1 cellular context compared by ENCODE assay signal in the genomic region with DNA sequence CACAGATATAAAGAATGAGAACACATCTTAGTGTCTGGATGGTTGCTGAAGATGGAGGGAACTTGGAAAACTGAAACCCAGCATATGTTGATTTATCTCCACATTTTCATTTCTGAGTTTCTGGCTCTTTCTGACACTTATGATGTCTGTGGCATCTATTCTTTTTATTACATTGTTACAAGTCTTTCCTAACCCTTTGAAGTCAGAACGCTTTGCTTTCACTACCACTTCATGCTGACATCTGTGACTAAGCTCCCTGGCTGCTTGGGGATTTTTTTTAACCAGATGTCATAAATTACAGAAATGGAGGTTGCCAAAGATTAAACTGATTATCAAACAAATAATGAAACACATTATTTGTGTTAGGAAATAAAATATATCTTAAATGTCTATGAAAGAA.
TF ChIP-seq lines count a peak whose summit lies in the region.

No MANE protein-coding gene starts in this region.

TF ChIP-seq in GM12878, 131 proteins besides CTCF, POLR2A, EP300 and RAD21 (continued from another document and continues in another):
- TF ChIP-seq, protein P1, sequence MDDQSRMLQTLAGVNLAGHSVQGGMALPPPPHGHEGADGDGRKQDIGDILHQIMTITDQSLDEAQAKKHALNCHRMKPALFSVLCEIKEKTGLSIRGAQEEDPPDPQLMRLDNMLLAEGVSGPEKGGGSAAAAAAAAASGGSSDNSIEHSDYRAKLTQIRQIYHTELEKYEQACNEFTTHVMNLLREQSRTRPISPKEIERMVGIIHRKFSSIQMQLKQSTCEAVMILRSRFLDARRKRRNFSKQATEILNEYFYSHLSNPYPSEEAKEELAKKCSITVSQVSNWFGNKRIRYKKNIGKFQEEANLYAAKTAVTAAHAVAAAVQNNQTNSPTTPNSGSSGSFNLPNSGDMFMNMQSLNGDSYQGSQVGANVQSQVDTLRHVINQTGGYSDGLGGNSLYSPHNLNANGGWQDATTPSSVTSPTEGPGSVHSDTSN (IDR thresholded peaks at IDR 0.05; ENCODE audit: insufficient replicate concordance, low read depth, low read length): peak; percentile 28
- TF ChIP-seq NFIC (IDR thresholded peaks at IDR 0.05; ENCODE audit: low read depth, low read length): peak; percentile 76
- TF ChIP-seq SUZ12 (IDR thresholded peaks at IDR 0.05; ENCODE audit: unreplicated experiment): no peak
- TF ChIP-seq ZNF217 (IDR thresholded peaks at IDR 0.05): no peak
- TF ChIP-seq EED (IDR thresholded peaks at IDR 0.05; ENCODE audit: low read depth): no peak
- TF ChIP-seq WRNIP1 (IDR thresholded peaks at IDR 0.05; ENCODE audit: borderline replicate concordance, low read depth, low read length): no peak
- TF ChIP-seq BRCA1 (IDR thresholded peaks at IDR 0.05; ENCODE audit: low read depth, low read length): no peak
- no peak for TF ChIP-seq MTA3 (IDR thresholded peaks at IDR 0.05; ENCODE audit: borderline replicate concordance, low read length)
- TF ChIP-seq IRF4 (IDR thresholded peaks at IDR 0.05; ENCODE audit: low read depth, low read length): no peak
- peak; percentile 40 for TF ChIP-seq IKZF1 (conservative IDR thresholded peaks at IDR 0.05)
- peak; percentile 62; the same call in 1 of the 2 replicates for TF ChIP-seq RELB (IDR thresholded peaks at IDR 0.05; ENCODE audit: low read depth)
- TF ChIP-seq ESRRA (IDR thresholded peaks at IDR 0.05; ENCODE audit: low read length): no peak
- peak; percentile 61; the same call in 1 of the 2 replicates for TF ChIP-seq RUNX3 (IDR thresholded peaks at IDR 0.05; ENCODE audit: low read length)
- TF ChIP-seq, protein P2, sequence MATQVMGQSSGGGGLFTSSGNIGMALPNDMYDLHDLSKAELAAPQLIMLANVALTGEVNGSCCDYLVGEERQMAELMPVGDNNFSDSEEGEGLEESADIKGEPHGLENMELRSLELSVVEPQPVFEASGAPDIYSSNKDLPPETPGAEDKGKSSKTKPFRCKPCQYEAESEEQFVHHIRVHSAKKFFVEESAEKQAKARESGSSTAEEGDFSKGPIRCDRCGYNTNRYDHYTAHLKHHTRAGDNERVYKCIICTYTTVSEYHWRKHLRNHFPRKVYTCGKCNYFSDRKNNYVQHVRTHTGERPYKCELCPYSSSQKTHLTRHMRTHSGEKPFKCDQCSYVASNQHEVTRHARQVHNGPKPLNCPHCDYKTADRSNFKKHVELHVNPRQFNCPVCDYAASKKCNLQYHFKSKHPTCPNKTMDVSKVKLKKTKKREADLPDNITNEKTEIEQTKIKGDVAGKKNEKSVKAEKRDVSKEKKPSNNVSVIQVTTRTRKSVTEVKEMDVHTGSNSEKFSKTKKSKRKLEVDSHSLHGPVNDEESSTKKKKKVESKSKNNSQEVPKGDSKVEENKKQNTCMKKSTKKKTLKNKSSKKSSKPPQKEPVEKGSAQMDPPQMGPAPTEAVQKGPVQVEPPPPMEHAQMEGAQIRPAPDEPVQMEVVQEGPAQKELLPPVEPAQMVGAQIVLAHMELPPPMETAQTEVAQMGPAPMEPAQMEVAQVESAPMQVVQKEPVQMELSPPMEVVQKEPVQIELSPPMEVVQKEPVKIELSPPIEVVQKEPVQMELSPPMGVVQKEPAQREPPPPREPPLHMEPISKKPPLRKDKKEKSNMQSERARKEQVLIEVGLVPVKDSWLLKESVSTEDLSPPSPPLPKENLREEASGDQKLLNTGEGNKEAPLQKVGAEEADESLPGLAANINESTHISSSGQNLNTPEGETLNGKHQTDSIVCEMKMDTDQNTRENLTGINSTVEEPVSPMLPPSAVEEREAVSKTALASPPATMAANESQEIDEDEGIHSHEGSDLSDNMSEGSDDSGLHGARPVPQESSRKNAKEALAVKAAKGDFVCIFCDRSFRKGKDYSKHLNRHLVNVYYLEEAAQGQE (IDR thresholded peaks at IDR 0.05; ENCODE audit: low read depth, low read length): no peak
- TF ChIP-seq, protein P3, sequence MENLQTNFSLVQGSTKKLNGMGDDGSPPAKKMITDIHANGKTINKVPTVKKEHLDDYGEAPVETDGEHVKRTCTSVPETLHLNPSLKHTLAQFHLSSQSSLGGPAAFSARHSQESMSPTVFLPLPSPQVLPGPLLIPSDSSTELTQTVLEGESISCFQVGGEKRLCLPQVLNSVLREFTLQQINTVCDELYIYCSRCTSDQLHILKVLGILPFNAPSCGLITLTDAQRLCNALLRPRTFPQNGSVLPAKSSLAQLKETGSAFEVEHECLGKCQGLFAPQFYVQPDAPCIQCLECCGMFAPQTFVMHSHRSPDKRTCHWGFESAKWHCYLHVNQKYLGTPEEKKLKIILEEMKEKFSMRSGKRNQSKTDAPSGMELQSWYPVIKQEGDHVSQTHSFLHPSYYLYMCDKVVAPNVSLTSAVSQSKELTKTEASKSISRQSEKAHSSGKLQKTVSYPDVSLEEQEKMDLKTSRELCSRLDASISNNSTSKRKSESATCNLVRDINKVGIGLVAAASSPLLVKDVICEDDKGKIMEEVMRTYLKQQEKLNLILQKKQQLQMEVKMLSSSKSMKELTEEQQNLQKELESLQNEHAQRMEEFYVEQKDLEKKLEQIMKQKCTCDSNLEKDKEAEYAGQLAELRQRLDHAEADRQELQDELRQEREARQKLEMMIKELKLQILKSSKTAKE (IDR thresholded peaks at IDR 0.05; ENCODE audit: low read depth, poor library complexity, severe bottlenecking): no peak
- TF ChIP-seq TBL1XR1 (IDR thresholded peaks at IDR 0.05; ENCODE audit: low read depth, low read length): no peak
- no peak for TF ChIP-seq FOXK2 (IDR thresholded peaks at IDR 0.05)
- TF ChIP-seq CUX1 (IDR thresholded peaks at IDR 0.05; ENCODE audit: insufficient replicate concordance, low read depth, low read length): no peak
- TF ChIP-seq SP1 (IDR thresholded peaks at IDR 0.05; ENCODE audit: low read depth, low read length): no peak
- TF ChIP-seq BCL11A (IDR thresholded peaks at IDR 0.05; ENCODE audit: low read depth, low read length): peak; percentile 63; the same call in 1 of the 2 replicates
- TF ChIP-seq IKZF2 (IDR thresholded peaks at IDR 0.05): peak; percentile 52 to 69; a peak in 3 of 4 replicates
- no peak for TF ChIP-seq PAX8 (IDR thresholded peaks at IDR 0.05)
- TF ChIP-seq ZNF274 (IDR thresholded peaks at IDR 0.05; ENCODE audit: insufficient read depth, insufficient read length): no peak
- TF ChIP-seq, protein P4, sequence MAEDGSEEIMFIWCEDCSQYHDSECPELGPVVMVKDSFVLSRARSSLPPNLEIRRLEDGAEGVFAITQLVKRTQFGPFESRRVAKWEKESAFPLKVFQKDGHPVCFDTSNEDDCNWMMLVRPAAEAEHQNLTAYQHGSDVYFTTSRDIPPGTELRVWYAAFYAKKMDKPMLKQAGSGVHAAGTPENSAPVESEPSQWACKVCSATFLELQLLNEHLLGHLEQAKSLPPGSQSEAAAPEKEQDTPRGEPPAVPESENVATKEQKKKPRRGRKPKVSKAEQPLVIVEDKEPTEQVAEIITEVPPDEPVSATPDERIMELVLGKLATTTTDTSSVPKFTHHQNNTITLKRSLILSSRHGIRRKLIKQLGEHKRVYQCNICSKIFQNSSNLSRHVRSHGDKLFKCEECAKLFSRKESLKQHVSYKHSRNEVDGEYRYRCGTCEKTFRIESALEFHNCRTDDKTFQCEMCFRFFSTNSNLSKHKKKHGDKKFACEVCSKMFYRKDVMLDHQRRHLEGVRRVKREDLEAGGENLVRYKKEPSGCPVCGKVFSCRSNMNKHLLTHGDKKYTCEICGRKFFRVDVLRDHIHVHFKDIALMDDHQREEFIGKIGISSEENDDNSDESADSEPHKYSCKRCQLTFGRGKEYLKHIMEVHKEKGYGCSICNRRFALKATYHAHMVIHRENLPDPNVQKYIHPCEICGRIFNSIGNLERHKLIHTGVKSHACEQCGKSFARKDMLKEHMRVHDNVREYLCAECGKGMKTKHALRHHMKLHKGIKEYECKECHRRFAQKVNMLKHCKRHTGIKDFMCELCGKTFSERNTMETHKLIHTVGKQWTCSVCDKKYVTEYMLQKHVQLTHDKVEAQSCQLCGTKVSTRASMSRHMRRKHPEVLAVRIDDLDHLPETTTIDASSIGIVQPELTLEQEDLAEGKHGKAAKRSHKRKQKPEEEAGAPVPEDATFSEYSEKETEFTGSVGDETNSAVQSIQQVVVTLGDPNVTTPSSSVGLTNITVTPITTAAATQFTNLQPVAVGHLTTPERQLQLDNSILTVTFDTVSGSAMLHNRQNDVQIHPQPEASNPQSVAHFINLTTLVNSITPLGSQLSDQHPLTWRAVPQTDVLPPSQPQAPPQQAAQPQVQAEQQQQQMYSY (CRISPR knock-in tag; IDR thresholded peaks at IDR 0.05): no peak
- TF ChIP-seq SRF (IDR thresholded peaks at IDR 0.05; ENCODE audit: low read depth in 2 of 2, low read length in 2 of 2): no peak
- TF ChIP-seq, protein P5, sequence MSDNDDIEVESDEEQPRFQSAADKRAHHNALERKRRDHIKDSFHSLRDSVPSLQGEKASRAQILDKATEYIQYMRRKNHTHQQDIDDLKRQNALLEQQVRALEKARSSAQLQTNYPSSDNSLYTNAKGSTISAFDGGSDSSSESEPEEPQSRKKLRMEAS (IDR thresholded peaks at IDR 0.05; ENCODE audit: low read depth, low read length): no peak
- no peak for TF ChIP-seq FOS (IDR thresholded peaks at IDR 0.05; ENCODE audit: borderline replicate concordance, extremely low read depth, insufficient read length)
- no peak for TF ChIP-seq RELA (IDR thresholded peaks at IDR 0.05; ENCODE audit: borderline replicate concordance, partially characterized antibody)
- peak; percentile 60; the same call in 1 of the 2 replicates for TF ChIP-seq CREM (IDR thresholded peaks at IDR 0.05; ENCODE audit: low read depth)
- TF ChIP-seq GATAD2B (conservative IDR thresholded peaks at IDR 0.05; ENCODE audit: low read depth): no peak
- TF ChIP-seq PAX5 (IDR thresholded peaks at IDR 0.05; ENCODE audit: borderline replicate concordance, low read depth, low read length): no peak
- peak; percentile 63 for TF ChIP-seq ATF7 (IDR thresholded peaks at IDR 0.05; ENCODE audit: low read depth)
- no peak for TF ChIP-seq ZSCAN29 (IDR thresholded peaks at IDR 0.05)
- no peak for TF ChIP-seq POLR2AphosphoS5 (IDR thresholded peaks at IDR 0.05; ENCODE audit: low read length)
- TF ChIP-seq, protein P6, sequence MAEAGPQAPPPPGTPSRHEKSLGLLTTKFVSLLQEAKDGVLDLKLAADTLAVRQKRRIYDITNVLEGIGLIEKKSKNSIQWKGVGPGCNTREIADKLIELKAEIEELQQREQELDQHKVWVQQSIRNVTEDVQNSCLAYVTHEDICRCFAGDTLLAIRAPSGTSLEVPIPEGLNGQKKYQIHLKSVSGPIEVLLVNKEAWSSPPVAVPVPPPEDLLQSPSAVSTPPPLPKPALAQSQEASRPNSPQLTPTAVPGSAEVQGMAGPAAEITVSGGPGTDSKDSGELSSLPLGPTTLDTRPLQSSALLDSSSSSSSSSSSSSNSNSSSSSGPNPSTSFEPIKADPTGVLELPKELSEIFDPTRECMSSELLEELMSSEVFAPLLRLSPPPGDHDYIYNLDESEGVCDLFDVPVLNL (IDR thresholded peaks at IDR 0.05; ENCODE audit: low read depth, low read length): no peak
- TF ChIP-seq SREBF2 (IDR thresholded peaks at IDR 0.05; ENCODE audit: low read length): no peak
- TF ChIP-seq FOXM1 (IDR thresholded peaks at IDR 0.05; ENCODE audit: low read depth, low read length): 0 out of 2 replicates have a peak, but pooled peaks have one; percentile 29
- TF ChIP-seq RFX5 (IDR thresholded peaks at IDR 0.05; ENCODE audit: low read depth, low read length): no peak
- 0 out of 2 replicates have a peak, but pooled peaks have one; percentile 20 for TF ChIP-seq ZNF384 (IDR thresholded peaks at IDR 0.05; ENCODE audit: borderline replicate concordance, low read depth, low read length)
